Comparison of ENCODE assay signal across 30 cellular contexts in the genomic region with DNA sequence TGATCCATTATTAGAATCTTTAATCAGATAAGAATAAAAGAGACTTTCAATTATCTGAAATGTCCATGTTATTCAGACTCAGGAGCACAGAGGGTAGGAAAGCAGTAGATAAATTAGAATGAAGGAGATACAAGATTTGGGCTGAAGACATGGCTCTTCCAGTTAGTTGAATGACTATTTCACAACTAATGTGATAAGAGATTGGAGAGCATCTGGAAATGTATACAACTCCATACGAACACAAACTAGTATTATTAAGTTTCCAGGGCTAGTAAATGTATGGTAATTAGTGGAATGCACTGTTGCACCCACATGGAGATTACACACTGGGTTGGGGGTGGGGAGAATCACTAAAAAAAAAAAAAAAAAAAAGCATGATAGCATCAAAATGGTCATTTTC.
"Had no signal": no experiment of that assay in that cellular context is flagged by ENCODE, and none has a peak within 500 bp of the region (broad histone marks: within the 10 kb centered on the region; RNA-seq: fewer than 3 reads in every experiment).

No MANE protein-coding gene starts in this region.

- H3K4me2 ChIP-seq: KMS-11 had no signal

- H3K4me1 Mint-ChIP-seq: activated CD4-positive, alpha-beta T cell treated with anti-CD3 and anti-CD28 coated beads, Interleukin-2, amount 10 ng/mL, durations not matched to agents 24 days and 14 days; activated naive CD4-positive, alpha-beta T cell treated with anti-CD3 and anti-CD28 coated beads, Interleukin-2, amount 50 U/mL, for 24 hours; activated naive CD8-positive, alpha-beta T cell treated with anti-CD3 and anti-CD28 coated beads, Interleukin-2, amount 10 ng/mL, durations not matched to agents 7 days and 5 days had no signal

- H3K27ac Mint-ChIP-seq: activated CD4-positive, alpha-beta T cell treated with anti-CD3 and anti-CD28 coated beads, Interleukin-2, amount 10 ng/mL, durations not matched to agents 24 days and 14 days; activated CD8-positive, alpha-beta T cell treated with anti-CD3 and anti-CD28 coated beads, Interleukin-2, amount 10 ng/mL, durations not matched to agents 7 days and 5 days; activated naive CD4-positive, alpha-beta T cell treated with anti-CD3 and anti-CD28 coated beads, Interleukin-2, amount 50 U/mL, for 24 hours; activated naive CD8-positive, alpha-beta T cell treated with anti-CD3 and anti-CD28 coated beads, Interleukin-2, amount 10 ng/mL, durations not matched to agents 7 days and 5 days; activated T-cell treated with anti-CD3 and anti-CD28 coated beads, Interleukin-2, amount 50 U/mL, for 24 hours; activated T-helper 2 cell treated with anti-CD3 and anti-CD28 coated beads, Interferon-gamma antibody, Interleukin-2, Interleukin-4, amounts not matched to agents 10 μg/mL and 5 μg/mL and 100 μg/mL, durations not matched to agents 14 hours and 24 hours and 36 hours had no signal

- H3K9me3 Mint-ChIP-seq: activated CD4-positive, alpha-beta T cell treated with anti-CD3 and anti-CD28 coated beads, Interleukin-2, amount 10 ng/mL, durations not matched to agents 24 days and 14 days; activated naive CD4-positive, alpha-beta T cell treated with anti-CD3 and anti-CD28 coated beads, Interleukin-2, amount 50 U/mL, for 24 hours; activated naive CD8-positive, alpha-beta T cell treated with anti-CD3 and anti-CD28 coated beads, Interleukin-2, amount 10 ng/mL, durations not matched to agents 7 days and 5 days; activated T-cell treated with anti-CD3 and anti-CD28 coated beads, Interleukin-2, amount 50 U/mL, for 24 hours; activated T-helper 2 cell treated with anti-CD3 and anti-CD28 coated beads, Interferon-gamma antibody, Interleukin-2, Interleukin-4, amounts not matched to agents 10 μg/mL and 5 μg/mL and 100 μg/mL, durations not matched to agents 14 hours and 24 hours and 36 hours had no signal

- H3K27me3 Mint-ChIP-seq: activated CD4-positive, alpha-beta T cell treated with anti-CD3 and anti-CD28 coated beads, Interleukin-2, amount 10 ng/mL, durations not matched to agents 24 days and 14 days; activated naive CD4-positive, alpha-beta T cell treated with anti-CD3 and anti-CD28 coated beads, Interleukin-2, amount 50 U/mL, for 24 hours; activated naive CD8-positive, alpha-beta T cell treated with anti-CD3 and anti-CD28 coated beads, Interleukin-2, amount 10 ng/mL, durations not matched to agents 7 days and 5 days; activated T-cell treated with anti-CD3 and anti-CD28 coated beads, Interleukin-2, amount 50 U/mL, for 24 hours had no signal

- H3K4me3 ChIP-seq: body of pancreas, Peyer's patch, SJSA1 had no signal

- H3K27me3 ChIP-seq: body of pancreas, Peyer's patch, SJSA1 had no signal

- H3K4me1 ChIP-seq: body of pancreas, Peyer's patch had no signal

- H3K9me3 ChIP-seq: Peyer's patch, SJSA1 had no signal

- H3K27ac ChIP-seq: body of pancreas, KMS-11, Peyer's patch, SJSA1 had no signal

- DNase-seq: activated CD4-positive, alpha-beta T cell treated with anti-CD3 and anti-CD28 coated beads, Interleukin-2, amount 10 ng/mL, durations not matched to agents 24 days and 14 days; activated CD4-positive, alpha-beta T cell treated with anti-CD3 and anti-CD28 coated beads, Interleukin-2, amount 50 U/mL, for 4 hours; activated CD8-positive, alpha-beta T cell treated with anti-CD3 and anti-CD28 coated beads, Interleukin-2, amount 10 ng/mL, durations not matched to agents 7 days and 5 days; activated gamma-delta T cell; activated naive CD4-positive, alpha-beta T cell treated with Interleukin-2 at 50 U/mL for 16 hours; activated naive CD8-positive, alpha-beta T cell treated with anti-CD3 and anti-CD28 coated beads, Interleukin-2, amount 10 ng/mL, durations not matched to agents 7 days and 5 days; activated T-cell treated with anti-CD3 and anti-CD28 coated beads, Interleukin-2, amount 50 U/mL, for 24 hours; amygdala; body of pancreas; caudate nucleus; cerebellar nuclear complex; MM.1S; MV-4-11; NCI-H1092; NCI-H1436 treated with DMSO at 0.1 percent for 48 hours; NCI-H1694 treated with DMSO at 0.1 percent for 48 hours; NCI-H2029; NCI-H510A; NCI-H526; NCI-H748 treated with DMSO at 0.1 percent for 48 hours; NK-92 treated with Interleukin-12 subunit alpha and Interleukin-12 subunit beta, amount 100 ng/mL, for 24 hours; PC-3; Peyer's patch; RPMI8226; SHP77 treated with DMSO at 0.1 percent for 48 hours; T1000 had no signal

- H3K4me3 Mint-ChIP-seq: activated CD4-positive, alpha-beta T cell treated with anti-CD3 and anti-CD28 coated beads, Interleukin-2, amount 10 ng/mL, durations not matched to agents 24 days and 14 days; activated CD8-positive, alpha-beta T cell treated with anti-CD3 and anti-CD28 coated beads, Interleukin-2, amount 10 ng/mL, durations not matched to agents 7 days and 5 days; activated naive CD4-positive, alpha-beta T cell treated with anti-CD3 and anti-CD28 coated beads, Interleukin-2, amount 50 U/mL, for 24 hours; activated naive CD8-positive, alpha-beta T cell treated with anti-CD3 and anti-CD28 coated beads, Interleukin-2, amount 10 ng/mL, durations not matched to agents 7 days and 5 days; activated T-cell treated with anti-CD3 and anti-CD28 coated beads, Interleukin-2, amount 50 U/mL, for 24 hours had no signal

- H3K36me3 Mint-ChIP-seq: activated naive CD8-positive, alpha-beta T cell treated with anti-CD3 and anti-CD28 coated beads, Interleukin-2, amount 10 ng/mL, durations not matched to agents 7 days and 5 days had no signal

- H3K9ac ChIP-seq: KMS-11 had no signal

- H3K36me3 ChIP-seq: Peyer's patch, SJSA1 had no signal

- ATAC-seq: activated CD8-positive, alpha-beta T cell treated with anti-CD3 and anti-CD28 coated beads, Interleukin-2, amount 10 ng/mL, durations not matched to agents 7 days and 5 days; body of pancreas; PC-3 had no signal
